Comparison of ENCODE assay signal across 22 cellular contexts in the genomic region with DNA sequence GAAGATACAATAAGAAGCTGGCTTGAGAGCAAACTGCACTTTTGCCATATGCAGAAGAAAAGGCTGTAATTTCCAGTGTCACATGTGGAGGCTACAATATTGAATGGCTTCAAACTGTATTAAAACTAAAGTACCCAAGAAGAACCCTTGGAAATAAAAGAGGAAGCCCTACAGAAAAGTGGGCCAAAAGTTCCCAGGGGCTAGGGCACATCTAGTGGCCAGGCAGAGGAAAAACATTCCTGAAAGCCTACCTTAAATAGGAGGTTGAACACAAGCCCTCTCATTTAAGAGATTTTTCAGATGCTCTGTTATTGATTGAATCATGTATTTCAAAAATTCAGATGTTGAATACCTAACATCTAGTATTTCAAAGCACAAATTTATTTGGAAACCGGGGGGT. TPM values are rescaled to one million over a fixed set of nuclear protein-coding genes. Genes with fewer than 3 reads are reported as not detected.
DNase-seq lines count a peak whose midpoint lies in the region; ATAC-seq, FAIRE-seq and TF ChIP-seq lines count a peak whose summit lies in the region.
"Had no signal": no experiment of that assay in that cellular context is flagged by ENCODE, and none has a peak within 500 bp of the region (broad histone marks: within the 10 kb centered on the region; RNA-seq: fewer than 3 reads in every experiment).

No MANE protein-coding gene starts in this region.

- no peak for TF ChIP-seq EP300 in H1 (IDR thresholded peaks at IDR 0.05; ENCODE audit: borderline replicate concordance in 1 of 2, low read depth in 2 of 2, low read length in 2 of 2)

- H3K36me3 ChIP-seq in OCI-LY3 (replicated peaks; ENCODE audit: low read depth, low read length), result no peaks in the 10 kb centered on the region
- no peaks in the 10 kb centered on the region for H3K36me3 ChIP-seq in H1 (ENCODE audit: control insufficient read depth in 2 of 4, insufficient read depth in 4 of 4, low read length in 3 of 4)
- no peaks in the 10 kb centered on the region for H3K36me3 ChIP-seq in small intestine (ENCODE audit: control insufficient read depth in 2 of 2, insufficient read depth in 2 of 2, low read length in 2 of 2)
- H3K36me3 ChIP-seq: esophagus squamous epithelium had no signal

- ATAC-seq in HG03139 (IDR thresholded peaks at IDR 0.05; ENCODE audit: unreplicated experiment) (no peak), GM18909 (IDR thresholded peaks at IDR 0.05; ENCODE audit: poor library complexity, unreplicated experiment) (no peak)
- ATAC-seq: right cardiac atrium had no signal

- TF ChIP-seq RAD21 in H1 (IDR thresholded peaks at IDR 0.05 in 1 of 2, conservative IDR thresholded peaks at IDR 0.05 in 1 of 2; ENCODE audit: low read depth in 2 of 2, low read length in 2 of 2), result peak; percentile 29 to 46; a peak in 3 of 4 replicates

- H2BK12ac ChIP-seq in H1 (ENCODE audit: low read depth, low read length), result no peak overlapping the region

- H3K27ac ChIP-seq in OCI-LY3 (ENCODE audit: low read length), result no peak overlapping the region
- H3K27ac ChIP-seq in H1 (ENCODE audit: low read depth, low read length), result no peak overlapping the region
- no peak overlapping the region for H3K27ac ChIP-seq in small intestine (ENCODE audit: low read depth in 1 of 2, low read length in 1 of 2)
- H3K27ac ChIP-seq: esophagus squamous epithelium had no signal

- no peaks in the 10 kb centered on the region for H4K20me1 ChIP-seq in OCI-LY3 (ENCODE audit: insufficient read depth, low read length)
- no peaks in the 10 kb centered on the region for H4K20me1 ChIP-seq in H1 (replicated peaks in 1 of 2; ENCODE audit: control insufficient read depth in 1 of 2, insufficient read depth in 2 of 2, low read length in 2 of 2)

- H3K9me3 ChIP-seq in OCI-LY3 (ENCODE audit: insufficient read depth, low read length) (no peaks in the 10 kb centered on the region), H1 (ENCODE audit: insufficient read depth in 2 of 2, low read depth in 1 of 2, low read length in 1 of 2) (no peaks in the 10 kb centered on the region), small intestine (ENCODE audit: control insufficient read depth, low read depth) (no peaks in the 10 kb centered on the region)
- H3K9me3 ChIP-seq: esophagus squamous epithelium had no signal

- H3K23ac ChIP-seq in H1 (ENCODE audit: insufficient read length), result no peak overlapping the region

- 78% methylated on average over 1 of the region's 1 CpG; no CpG with 5 or more reads in 1 of the 2 experiments for WGBS in H1 (ENCODE audit: extremely low coverage in 1 of 2, insufficient coverage in 1 of 2, insufficient read length in 1 of 2, insufficient replicate concordance in 2 of 2, low coverage in 1 of 2, low lambda C conversion rate in 2 of 2, missing lambda C conversion rate in 1 of 2), 2 experiments
- 59 to 71% (median 65%) methylated on average over 1 of the region's 1 CpG for WGBS in small intestine, 3 donors

- no peaks in the 10 kb centered on the region for H3K23me2 ChIP-seq in H1 (ENCODE audit: low read depth, low read length)

- H4K5ac ChIP-seq in H1 (ENCODE audit: insufficient read length, low read depth, low read length), result no peak overlapping the region

- no peak overlapping the region for H3K14ac ChIP-seq in H1 (ENCODE audit: insufficient read length)

- H3K4ac ChIP-seq in H1 (replicated peaks; ENCODE audit: insufficient read length, low read depth, low read length), result no peak overlapping the region

- H2BK15ac ChIP-seq in H1 (ENCODE audit: low read length), result no peak overlapping the region

- no peak overlapping the region for H4K91ac ChIP-seq in H1 (replicated peaks; ENCODE audit: insufficient read length, low read length)

- H3K56ac ChIP-seq in H1 (replicated peaks; ENCODE audit: insufficient read length, low read depth, low read length), result no peak overlapping the region

- H2BK5ac ChIP-seq in H1 (ENCODE audit: low read depth, low read length), result no peak overlapping the region

- H3K4me3 ChIP-seq in OCI-LY3 (ENCODE audit: low read length) (no peak overlapping the region), H1 (ENCODE audit: extremely low read depth in 1 of 4, insufficient read depth in 2 of 4, low read depth in 3 of 4, low read length in 4 of 4) (no peak overlapping the region), small intestine (ENCODE audit: low read depth in 1 of 2, low read length in 2 of 2) (no peak overlapping the region)
- H3K4me3 ChIP-seq: esophagus squamous epithelium had no signal

- H3K79me2 ChIP-seq in OCI-LY3 (ENCODE audit: low read length) (no peaks in the 10 kb centered on the region), H1 (ENCODE audit: control insufficient read depth in 1 of 2, insufficient read depth in 2 of 2, low read length in 2 of 2) (no peaks in the 10 kb centered on the region)

- H3K4me1 ChIP-seq in OCI-LY3 (ENCODE audit: low read length), result peaks cover 4% of the 10 kb centered on the region; the same call in 1 of the 2 replicates
- no peaks in the 10 kb centered on the region for H3K4me1 ChIP-seq in H1 (replicated peaks in 1 of 4; ENCODE audit: control insufficient read depth in 3 of 4, insufficient read depth in 4 of 4, low read length in 3 of 4)
- no peaks in the 10 kb centered on the region for H3K4me1 ChIP-seq in small intestine (ENCODE audit: control insufficient read depth in 2 of 2, insufficient read depth in 1 of 2, low read depth in 1 of 2, low read length in 1 of 2)
- H3K4me1 ChIP-seq: esophagus squamous epithelium had no signal

- H3K9ac ChIP-seq in OCI-LY3 (ENCODE audit: low read length), result no peak overlapping the region
- no peak overlapping the region for H3K9ac ChIP-seq in H1 (replicated peaks in 1 of 4; ENCODE audit: extremely low read depth in 1 of 4, low read depth in 3 of 4, low read length in 3 of 4)

- TF ChIP-seq CTCF in OCI-LY3 (IDR thresholded peaks at IDR 0.05; ENCODE audit: low read depth, low read length) (peak; percentile 19; the same call in 1 of the 2 replicates), H1 (IDR thresholded peaks at IDR 0.05; ENCODE audit: control extremely low read depth in 1 of 3, insufficient read depth in 1 of 3, low read depth in 1 of 3, low read length in 3 of 3) (peak in 1 of 3 experiments; percentile 39; a peak in 1 of 4 replicates)

- H2AFZ ChIP-seq in OCI-LY3 (ENCODE audit: low read depth, low read length) (no peak overlapping the region), H1 (ENCODE audit: low read length) (no peak overlapping the region)

- H2BK20ac ChIP-seq in H1 (ENCODE audit: low read length), result no peak overlapping the region

- no peak overlapping the region for H3K18ac ChIP-seq in H1 (ENCODE audit: extremely low read depth, low read length)

- no peak overlapping the region for H4K8ac ChIP-seq in H1 (ENCODE audit: extremely low read depth, insufficient read depth, low read length)

- POLR2A ChIA-PET in H1 (lab: Charles Lee; ENCODE audit: partially characterized antibody), result no interaction called here

- H3K27me3 ChIP-seq in OCI-LY3 (ENCODE audit: low read depth, low read length), result no peaks in the 10 kb centered on the region
- no peaks in the 10 kb centered on the region for H3K27me3 ChIP-seq in H1 (replicated peaks in 1 of 4; ENCODE audit: control insufficient read depth in 3 of 4, extremely low read depth in 1 of 4, insufficient read depth in 3 of 4, low read length in 3 of 4)
- no peaks in the 10 kb centered on the region for H3K27me3 ChIP-seq in small intestine (ENCODE audit: control insufficient read depth in 2 of 2, insufficient read depth in 2 of 2, low read length in 2 of 2)
- H3K27me3 ChIP-seq: esophagus squamous epithelium had no signal

- FAIRE-seq in H1 (lab: Jason Lieb, UNC), result peak; percentile 83
- FAIRE-seq in small intestine (lab: Jason Lieb, UNC), result peak; percentile 49
- FAIRE-seq: A204.1 had no signal

- CTCF ChIA-PET in H1 (lab: Charles Lee; ENCODE audit: partially characterized antibody), result interaction anchor here (1.1 to 3.1 kb wide), 2 partner anchors 8 to 11 kb away, joined by 3 to 11 read pairs; no protein-coding TSS in a partner anchor

- H3K79me1 ChIP-seq in H1 (ENCODE audit: low read depth, low read length), result no peaks in the 10 kb centered on the region

- peak; percentile 7 for DNase-seq in NOMO-1 treated with dmso at 0.1 percent for 144 hours (lab: John Stamatoyannopoulos, UW; ENCODE audit: unreplicated experiment)
- no peak for DNase-seq in NOMO-1 treated with DMSO at 0.1 percent for 48 hours (lab: John Stamatoyannopoulos, UW; ENCODE audit: unreplicated experiment)
- DNase-seq in H1 (ENCODE audit: low read depth in 1 of 2, low spot score in 2 of 2), result no peak
- no peak for DNase-seq in small intestine
- no peak for DNase-seq in NCI-H1105 (lab: John Stamatoyannopoulos, UW)
- DNase-seq: activated B cell treated with CpG ODN at 0.5 μM for 24 hours; activated CD4-positive, alpha-beta memory T cell treated with anti-CD3 and anti-CD28 coated beads for 36 hours; activated naive CD4-positive, alpha-beta T cell; activated T-cell treated with anti-CD3 and anti-CD28 coated beads for 4 hours; amniotic stem cell; C1 segment of cervical spinal cord; central memory CD4-positive, alpha-beta T cell; effector CD4-positive, alpha-beta T cell; esophagus squamous epithelium; KG1; NCI-H1417 treated with DMSO at 0.1 percent for 48 hours; NCI-H526 treated with DMSO at 0.1 percent for 48 hours; right cardiac atrium had no signal

- TF ChIP-seq POLR2A in H1 (IDR thresholded peaks at IDR 0.05; ENCODE audit: control extremely low read depth in 1 of 2, low read depth in 2 of 2, low read length in 2 of 2), result no peak

- no peak overlapping the region for H2BK120ac ChIP-seq in H1 (replicated peaks; ENCODE audit: low read depth, low read length)

- H2AK5ac ChIP-seq in H1 (ENCODE audit: low read depth, low read length), result no peak overlapping the region

- H3K4me2 ChIP-seq in OCI-LY3 (ENCODE audit: low read length), result no peak overlapping the region
- H3K4me2 ChIP-seq in H1 (ENCODE audit: insufficient read depth in 1 of 2, low read depth in 2 of 2, low read length in 2 of 2), result no peak overlapping the region

TF ChIP-seq in H1, 55 proteins besides CTCF, POLR2A, EP300 and RAD21 (continues in another document):
- no peak for TF ChIP-seq SUZ12 (IDR thresholded peaks at IDR 0.05; ENCODE audit: low read length)

RNA-seq across cellular contexts. Expression of a gene that starts 40.6 kb away (rescaled TPM):
- 130 and 133 TPM in 2 replicates for total RNA-seq in H1 (2021; fragmentation: NEBNext Ultra II Directional; extraction: Animal tissue kit (Norgen Biotek cat#: 25700))
- polyA plus RNA-seq in H1 (2011; rRNA removed) (109 and 130 TPM in 2 replicates), small intestine (100 to 1,000 TPM in 1 of 3 donors, 10 to 100 TPM in 2; 13.4 to 124 (median 38.6) TPM)
- polyA plus RNA-seq in H1 (2011; cell fraction: cytosol; rRNA removed), result 117 TPM
- polyA plus RNA-seq in H1 (2011; cell fraction: nucleus; rRNA removed), result 57.4 TPM
- 133 to 175 TPM (median 146 TPM) in 4 replicates for polyA plus RNA-seq in H1 (2012, experiment 1 of 2)
- polyA plus RNA-seq in H1 (2012, experiment 2 of 2), result 352 TPM
- polyA plus RNA-seq in H1 (2013, experiment 1 of 2), result 243 TPM
- polyA plus RNA-seq in H1 (2013, experiment 2 of 2), result 283 TPM
- polyA minus RNA-seq in H1 (2011; rRNA and poly(A)+ RNA removed), result 39.9 and 94.3 TPM in 2 replicates
- polyA minus RNA-seq in H1 (2011; cell fraction: cytosol; rRNA and poly(A)+ RNA removed), result 44.6 TPM
- 28.3 TPM for polyA minus RNA-seq in H1 (2011; cell fraction: nucleus; rRNA and poly(A)+ RNA removed)
